Comparison of ENCODE assay signal across 2 cellular contexts in genomic region chr18:68436485-68436884, GRCh38.
TF ChIP-seq lines count a peak whose summit lies in the region.

No MANE protein-coding gene starts in this region.

TF ChIP-seq in IMR-90, 13 proteins besides CTCF, POLR2A, EP300 and RAD21 (continued from another document):
- TF ChIP-seq USF2 (IDR thresholded peaks at IDR 0.05; ENCODE audit: low read depth, low read length): no peak
TF ChIP-seq in IMR-90: peak in this region for 1.

TF ChIP-seq in WTC11, 78 proteins besides CTCF, POLR2A, EP300 and RAD21 (continued from another document):
- TF ChIP-seq ERG (CRISPR knock-in tag; IDR thresholded peaks at IDR 0.05) (no peak), CREB1 (CRISPR knock-in tag; IDR thresholded peaks at IDR 0.05) (no peak), CDX4 (CRISPR knock-in tag; IDR thresholded peaks at IDR 0.05; ENCODE audit: borderline replicate concordance) (no peak), TEAD1 (CRISPR knock-in tag; IDR thresholded peaks at IDR 0.05) (no peak), EMX1 (CRISPR knock-in tag; IDR thresholded peaks at IDR 0.05) (no peak), SOX15 (CRISPR knock-in tag; IDR thresholded peaks at IDR 0.05) (no peak), FOXP1 (CRISPR knock-in tag; IDR thresholded peaks at IDR 0.05; ENCODE audit: borderline replicate concordance) (no peak)
